In the genomic region with DNA sequence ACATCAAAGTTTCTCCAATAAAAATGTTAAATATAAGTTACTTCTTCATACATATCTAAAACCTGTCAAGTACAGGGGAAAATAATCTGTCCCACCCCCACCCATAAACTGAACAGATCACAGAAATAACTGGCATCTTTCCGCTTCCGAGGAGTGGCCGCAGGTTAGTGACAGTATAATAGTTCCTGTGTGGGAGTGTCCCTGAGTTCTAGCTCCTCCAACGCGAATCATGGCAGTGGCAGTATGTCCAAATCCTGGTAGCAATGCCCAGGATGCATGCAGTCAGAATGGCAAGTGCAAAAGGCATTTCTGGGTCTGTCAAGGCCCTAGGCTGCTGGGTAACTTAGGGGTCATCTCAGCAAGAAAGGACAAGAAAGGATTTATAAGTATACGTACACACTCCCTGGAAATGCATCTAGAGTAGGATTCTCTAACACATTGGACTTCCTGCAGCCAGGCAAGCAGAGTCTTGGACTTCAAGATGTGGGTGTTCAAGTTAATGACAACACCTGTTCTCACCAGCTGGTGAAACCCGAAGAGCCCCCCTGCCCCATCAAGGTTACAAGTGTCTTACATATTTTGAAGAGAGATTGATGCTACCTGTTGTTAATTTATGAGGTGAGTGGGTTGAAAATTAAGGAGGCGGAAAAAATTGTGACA, we compare ENCODE assay signal across 11 cellular contexts.
DNase-seq lines count a peak whose midpoint lies in the region; ATAC-seq and TF ChIP-seq lines count a peak whose summit lies in the region.
"Had no signal": no experiment of that assay in that cellular context is flagged by ENCODE, and none has a peak within 500 bp of the region (broad histone marks: within the 10 kb centered on the region; RNA-seq: fewer than 3 reads in every experiment).

No MANE protein-coding gene starts in this region.

- H4K20me1 ChIP-seq in HCT116 (ENCODE audit: insufficient read depth): no peaks in the 10 kb centered on the region

- peak overlapping the region in 1 of 2 experiments; percentile 24; a peak in 2 of 4 replicates for H3K4me3 ChIP-seq in HCT116 (replicated peaks in 1 of 2; ENCODE audit: low read depth in 1 of 2, low read length in 2 of 2)
- H3K4me3 ChIP-seq in gastroesophageal sphincter: no peak overlapping the region
- H3K4me3 ChIP-seq in skin epidermis: no peak overlapping the region

- no peak for TF ChIP-seq RAD21 in HCT116 (IDR thresholded peaks at IDR 0.05; ENCODE audit: low read depth)

- DNase-seq in HCT116 (ENCODE audit: low read depth, low spot score): no peak
- peak; percentile 62 for DNase-seq in RPMI7951 (ENCODE audit: low read depth)
- DNase-seq in activated T-cell treated with anti-CD3 and anti-CD28 coated beads, Interleukin-2, amount 50 U/mL, for 1 hour: no peak
- no peak for DNase-seq in cerebellum (ENCODE audit: low spot score)
- no peak for DNase-seq in NCI-H510A treated with DMSO at 0.1 percent for 48 hours (lab: John Stamatoyannopoulos, UW)
- DNase-seq: activated naive CD8-positive, alpha-beta T cell treated with anti-CD3 and anti-CD28 coated beads, Interleukin-2, amount 10 ng/mL, durations not matched to agents 7 days and 5 days; effector memory CD4-positive, alpha-beta T cell; hippocampal formation had no signal

- ATAC-seq in HCT116: peak; percentile 50
- no peak for ATAC-seq in gastroesophageal sphincter
- ATAC-seq in HG02852 (IDR thresholded peaks at IDR 0.05; ENCODE audit: unreplicated experiment): no peak

- peak overlapping the region; percentile 73 for H3K4me2 ChIP-seq in HCT116 (ENCODE audit: low read length)

- TF ChIP-seq EP300 in gastroesophageal sphincter (IDR thresholded peaks at IDR 0.05): no peak

- H3K9me2 ChIP-seq in HCT116 (ENCODE audit: insufficient read depth): no peaks in the 10 kb centered on the region

- H3K79me2 ChIP-seq in HCT116 (ENCODE audit: insufficient read depth, low read length): no peaks in the 10 kb centered on the region

- WGBS in gastroesophageal sphincter (ENCODE audit: low coverage in 1 of 2), 2 donors: 69 to 75% methylated on average over 8 of the region's 8 CpGs

- CTCF ChIA-PET in HCT116 (lab: Charles Lee): interaction anchor here (1.0 to 1.9 kb wide), 7 partner anchors 9 to 1390 kb away, joined by 3 to 15 read pairs (median 4); no protein-coding TSS in a partner anchor

- no peaks in the 10 kb centered on the region for H3K27me3 ChIP-seq in HCT116 (ENCODE audit: insufficient read depth, low read length)
- H3K27me3 ChIP-seq in gastroesophageal sphincter: no peaks in the 10 kb centered on the region

- BruUV-seq in HCT116 (replicated peaks; lab: Mats Ljungman, UMichigan): no TSS peak

- H3K4me1 ChIP-seq in HCT116 (ENCODE audit: control insufficient read depth in 1 of 2, insufficient read depth in 2 of 2, low read length in 2 of 2) (peaks cover 30 to 46% of the 10 kb centered on the region in 2 experiments), gastroesophageal sphincter (peaks cover 50 to 93% (median 55%) of the 10 kb centered on the region in 3 donors)

- H3K27ac ChIP-seq in HCT116 (ENCODE audit: low read depth, low read length) (0 out of 2 replicates have a peak overlapping the region, but pooled peaks have one; percentile 55), gastroesophageal sphincter (peak overlapping the region; percentile 82 to 98 (median 89)), skin epidermis (peak overlapping the region in 12 of 21 experiments; percentile 1 to 86 (median 52))

- intact Hi-C loops in HCT116 (cut with micrococcal nuclease): no loop called here

- no peaks in the 10 kb centered on the region for H3K9me3 ChIP-seq in HCT116 (ENCODE audit: control insufficient read depth in 1 of 2, insufficient read depth in 1 of 2, low read depth in 1 of 2, low read length in 2 of 2)
- no peaks in the 10 kb centered on the region for H3K9me3 ChIP-seq in gastroesophageal sphincter

- no peaks in the 10 kb centered on the region for H3K36me3 ChIP-seq in HCT116 (ENCODE audit: control insufficient read depth in 1 of 2, insufficient read depth in 2 of 2, low read length in 2 of 2)
- no peaks in the 10 kb centered on the region for H3K36me3 ChIP-seq in gastroesophageal sphincter

- POLR2A ChIA-PET in HCT116 (lab: Charles Lee): interaction anchor here (1.5 kb wide), 1 partner anchor 11 kb away, joined by 4 read pairs; no protein-coding TSS in a partner anchor

- H3K9ac ChIP-seq in HCT116 (ENCODE audit: low read length): 0 out of 2 replicates have a peak overlapping the region, but pooled peaks have one; percentile 32

- no peak for TF ChIP-seq CTCF in HCT116 (IDR thresholded peaks at IDR 0.05 in 2 of 3, conservative IDR thresholded peaks at IDR 0.05 in 1 of 3; ENCODE audit: borderline replicate concordance in 1 of 3, insufficient read depth in 1 of 3, low read depth in 2 of 3, low read length in 2 of 3)
- TF ChIP-seq CTCF in gastroesophageal sphincter (IDR thresholded peaks at IDR 0.05): no peak

- TF ChIP-seq POLR2A in HCT116 (IDR thresholded peaks at IDR 0.05; ENCODE audit: borderline replicate concordance, extremely low read depth, insufficient read depth, insufficient read length) (no peak), gastroesophageal sphincter (IDR thresholded peaks at IDR 0.05) (no peak)

- RAD21 ChIA-PET in HCT116 (lab: Charles Lee; ENCODE audit: low non-redundant PET in 1 of 2, low total read pairs in 2 of 2, uncharacterized antibody in 2 of 2, unreplicated experiment in 2 of 2): interaction anchor here (1.1 to 1.5 kb wide), 2 partner anchors 95 kb away, joined by 3 read pairs; no protein-coding TSS in a partner anchor

- H2AFZ ChIP-seq in HCT116 (ENCODE audit: low read depth, low read length, poor library complexity, severe bottlenecking): peak overlapping the region; percentile 94

TF ChIP-seq in HCT116, 20 proteins besides CTCF, POLR2A, EP300 and RAD21:
- TF ChIP-seq ZFX (IDR thresholded peaks at IDR 0.05) (no peak), EGR1 (IDR thresholded peaks at IDR 0.05; ENCODE audit: low read depth) (0 out of 2 replicates have a peak, but pooled peaks have one; percentile 4), CEBPB (IDR thresholded peaks at IDR 0.05; ENCODE audit: low read depth) (no peak), SIN3A (IDR thresholded peaks at IDR 0.05; ENCODE audit: low read depth) (no peak)
- TF ChIP-seq, protein P1, sequence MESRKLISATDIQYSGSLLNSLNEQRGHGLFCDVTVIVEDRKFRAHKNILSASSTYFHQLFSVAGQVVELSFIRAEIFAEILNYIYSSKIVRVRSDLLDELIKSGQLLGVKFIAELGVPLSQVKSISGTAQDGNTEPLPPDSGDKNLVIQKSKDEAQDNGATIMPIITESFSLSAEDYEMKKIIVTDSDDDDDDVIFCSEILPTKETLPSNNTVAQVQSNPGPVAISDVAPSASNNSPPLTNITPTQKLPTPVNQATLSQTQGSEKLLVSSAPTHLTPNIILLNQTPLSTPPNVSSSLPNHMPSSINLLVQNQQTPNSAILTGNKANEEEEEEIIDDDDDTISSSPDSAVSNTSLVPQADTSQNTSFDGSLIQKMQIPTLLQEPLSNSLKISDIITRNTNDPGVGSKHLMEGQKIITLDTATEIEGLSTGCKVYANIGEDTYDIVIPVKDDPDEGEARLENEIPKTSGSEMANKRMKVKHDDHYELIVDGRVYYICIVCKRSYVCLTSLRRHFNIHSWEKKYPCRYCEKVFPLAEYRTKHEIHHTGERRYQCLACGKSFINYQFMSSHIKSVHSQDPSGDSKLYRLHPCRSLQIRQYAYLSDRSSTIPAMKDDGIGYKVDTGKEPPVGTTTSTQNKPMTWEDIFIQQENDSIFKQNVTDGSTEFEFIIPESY (IDR thresholded peaks at IDR 0.05; ENCODE audit: extremely low read depth, insufficient replicate concordance, low read length): no peak
